Comparison of ENCODE assay signal across 29 cellular contexts in genomic region chr14:76057914-76058313, GRCh38.
DNase-seq lines count a peak whose midpoint lies in the region; ATAC-seq, FAIRE-seq and TF ChIP-seq lines count a peak whose summit lies in the region.
"Had no signal": no experiment of that assay in that cellular context is flagged by ENCODE, and none has a peak within 500 bp of the region (broad histone marks: within the 10 kb centered on the region; RNA-seq: fewer than 3 reads in every experiment).

No MANE protein-coding gene starts in this region.

- H3K36me3 ChIP-seq in heart right ventricle, result peaks cover 0 to 47% (median 10%) of the 10 kb centered on the region in 9 donors
- H3K36me3 ChIP-seq in GM23248 (ENCODE audit: low read depth), result peaks cover 4% of the 10 kb centered on the region; the same call in 1 of the 2 replicates
- H3K36me3 ChIP-seq: BE2C, BLaER1 had no signal

- no peak for TF ChIP-seq CTCF in heart right ventricle (IDR thresholded peaks at IDR 0.05)

- H3K4me3 ChIP-seq in right cardiac atrium (ENCODE audit: low read length) (no peak overlapping the region), heart right ventricle (no peak overlapping the region), GM23248 (no peak overlapping the region)
- H3K4me3 ChIP-seq: A549; BLaER1; BLaER1 treated with 17β-estradiol and CSF1 and Interleukin-3, amounts not matched to agents 10 nM and 100 nM had no signal

- no peak for DNase-seq in right cardiac atrium
- DNase-seq in heart right ventricle, result no peak
- DNase-seq in HTR-8/SVneo (ENCODE audit: insufficient read length, low spot score), result no peak
- DNase-seq in GM23248, result no peak
- DNase-seq: 8988T; ACHN; AML-193; BE2C; C1 segment of cervical spinal cord; Caco-2; Calu3; CD4-positive, alpha-beta memory T cell; CD4-positive, alpha-beta T cell; CD4-positive, CD25-positive, alpha-beta regulatory T cell; CD8-positive, alpha-beta memory T cell; CD8-positive, alpha-beta T cell; COR-L47; DMS 273 treated with DMSO at 0.1 percent for 48 hours; DMS153; DMS53; DND-41; EL had no signal

- intact Hi-C loops in right cardiac atrium (cut with DNase I), result loop anchor here in 3 of 4 donors (10.0 kb wide), 3 partner anchors 297 to 587 kb away; no protein-coding TSS in a partner anchor
- intact Hi-C loops in heart right ventricle (cut with DNase I), result loop anchor here in 5 of 10 donors (10.0 kb wide), 2 partner anchors 297 to 327 kb away; no protein-coding TSS in a partner anchor

- H4K20me1 ChIP-seq in GM23248 (ENCODE audit: insufficient read depth), result no peaks in the 10 kb centered on the region; the same call in 1 of the 2 replicates
- H4K20me1 ChIP-seq: BLaER1; BLaER1 treated with 17β-estradiol and CSF1 and Interleukin-3, amounts not matched to agents 10 nM and 100 nM had no signal

- no peaks in the 10 kb centered on the region for H3K79me2 ChIP-seq in GM23248 (ENCODE audit: insufficient read depth)

- no peak overlapping the region for H3K9ac ChIP-seq in GM23248
- H3K9ac ChIP-seq: BLaER1; BLaER1 treated with 17β-estradiol and CSF1 and Interleukin-3, amounts not matched to agents 10 nM and 100 nM had no signal

- no peaks in the 10 kb centered on the region for H3K9me2 ChIP-seq in GM23248 (ENCODE audit: insufficient read depth)

- ATAC-seq in right cardiac atrium, result peak; percentile 55 to 61
- ATAC-seq in heart right ventricle, result no peak
- ATAC-seq: A549; CD8-positive, alpha-beta T cell had no signal

- H3K4me2 ChIP-seq in GM23248 (ENCODE audit: unreplicated experiment), result no peak overlapping the region
- H3K4me2 ChIP-seq: A549; BLaER1; BLaER1 treated with 17β-estradiol and CSF1 and Interleukin-3, amounts not matched to agents 10 nM and 100 nM had no signal

- peak; percentile 79 for FAIRE-seq in HTR-8/SVneo (lab: Jason Lieb, UNC)
- FAIRE-seq: A204.1, A549, D721Med had no signal

- H3K4me1 ChIP-seq in right cardiac atrium (ENCODE audit: control insufficient read depth, insufficient read depth, low read length) (no peaks in the 10 kb centered on the region), heart right ventricle (no peaks in the 10 kb centered on the region), GM23248 (ENCODE audit: insufficient read depth) (no peaks in the 10 kb centered on the region)
- H3K4me1 ChIP-seq: A549, BE2C, Caco-2 had no signal

- no peak overlapping the region for H2AFZ ChIP-seq in GM23248

- no peaks in the 10 kb centered on the region for H3K27me3 ChIP-seq in right cardiac atrium (ENCODE audit: control insufficient read depth, insufficient read depth)
- no peaks in the 10 kb centered on the region for H3K27me3 ChIP-seq in heart right ventricle
- no peaks in the 10 kb centered on the region for H3K27me3 ChIP-seq in GM23248 (replicated peaks; ENCODE audit: insufficient read depth)
- H3K27me3 ChIP-seq: BE2C; BLaER1; BLaER1 treated with 17β-estradiol and CSF1 and Interleukin-3, amounts not matched to agents 10 nM and 100 nM had no signal

- in situ Hi-C loops in GM23248 (cut with MboI), result loop anchor here (25.0 kb wide), 1 partner anchor 579 kb away; no protein-coding TSS in a partner anchor

- no peaks in the 10 kb centered on the region for H3K9me3 ChIP-seq in right cardiac atrium (ENCODE audit: control insufficient read depth, low read length)
- H3K9me3 ChIP-seq in heart right ventricle, result no peaks in the 10 kb centered on the region
- H3K9me3 ChIP-seq in GM23248 (ENCODE audit: low read depth), result no peaks in the 10 kb centered on the region
- H3K9me3 ChIP-seq: A549; BE2C; BLaER1 treated with 17β-estradiol and CSF1 and Interleukin-3, amounts not matched to agents 10 nM and 100 nM; Caco-2 had no signal

- no peak overlapping the region for H3K27ac ChIP-seq in right cardiac atrium (ENCODE audit: low read length)
- no peak overlapping the region for H3K27ac ChIP-seq in heart right ventricle
- no peak overlapping the region for H3K27ac ChIP-seq in GM23248
- H3K27ac ChIP-seq: 22Rv1; A549; BLaER1; BLaER1 treated with 17β-estradiol and CSF1 and Interleukin-3, amounts not matched to agents 10 nM and 100 nM; C4-2B had no signal

- WGBS in right cardiac atrium, result 68% methylated on average over 11 of the region's 11 CpGs
- 71 to 85% methylated on average over 11 of the region's 11 CpGs for WGBS in heart right ventricle, 2 donors
- 91 to 93% methylated on average over 11 of the region's 11 CpGs for whole genome bisulfite sequencing in GM23248 (ENCODE audit: low coverage in 1 of 2, low lambda C conversion rate in 2 of 2, missing lambda C conversion rate in 2 of 2), 2 experiments

- no peaks in the 10 kb centered on the region for H3F3A ChIP-seq in GM23248 (ENCODE audit: insufficient read depth)

Comparison
In these comparisons a context has a peak if more than half of its experiments do, and no peak if none do; other contexts are left out.
1. ATAC-seq: peak in right cardiac atrium (2 of 2); none in heart right ventricle (0 of 8).